In genomic region chr7:158751199-158751598, GRCh38 we compare ENCODE assay signal across 7 cellular contexts.
"Had no signal": no experiment of that assay in that cellular context is flagged by ENCODE, and none has a peak within 500 bp of the region (broad histone marks: within the 10 kb centered on the region; RNA-seq: fewer than 3 reads in every experiment).

No MANE protein-coding gene starts in this region.

- H3K27ac ChIP-seq: GM23248 had no signal

- H3K27ac Mint-ChIP-seq: H9 had no signal

- H3K9me3 Mint-ChIP-seq: H9 had no signal

- H3K9ac ChIP-seq: GM23248 had no signal

- H2AFZ ChIP-seq: GM23248 had no signal

- H3K4me3 ChIP-seq: GM23248 had no signal

- DNase-seq: GM23248, GOT3, H9, HCEC 1CT, KBM-7 had no signal

- H3K4me3 Mint-ChIP-seq: H9 had no signal

- FAIRE-seq: H54, HTR-8/SVneo had no signal

- H3K4me1 Mint-ChIP-seq: H9 had no signal
